ENCODE assay signal across 8 cellular contexts in the genomic region with DNA sequence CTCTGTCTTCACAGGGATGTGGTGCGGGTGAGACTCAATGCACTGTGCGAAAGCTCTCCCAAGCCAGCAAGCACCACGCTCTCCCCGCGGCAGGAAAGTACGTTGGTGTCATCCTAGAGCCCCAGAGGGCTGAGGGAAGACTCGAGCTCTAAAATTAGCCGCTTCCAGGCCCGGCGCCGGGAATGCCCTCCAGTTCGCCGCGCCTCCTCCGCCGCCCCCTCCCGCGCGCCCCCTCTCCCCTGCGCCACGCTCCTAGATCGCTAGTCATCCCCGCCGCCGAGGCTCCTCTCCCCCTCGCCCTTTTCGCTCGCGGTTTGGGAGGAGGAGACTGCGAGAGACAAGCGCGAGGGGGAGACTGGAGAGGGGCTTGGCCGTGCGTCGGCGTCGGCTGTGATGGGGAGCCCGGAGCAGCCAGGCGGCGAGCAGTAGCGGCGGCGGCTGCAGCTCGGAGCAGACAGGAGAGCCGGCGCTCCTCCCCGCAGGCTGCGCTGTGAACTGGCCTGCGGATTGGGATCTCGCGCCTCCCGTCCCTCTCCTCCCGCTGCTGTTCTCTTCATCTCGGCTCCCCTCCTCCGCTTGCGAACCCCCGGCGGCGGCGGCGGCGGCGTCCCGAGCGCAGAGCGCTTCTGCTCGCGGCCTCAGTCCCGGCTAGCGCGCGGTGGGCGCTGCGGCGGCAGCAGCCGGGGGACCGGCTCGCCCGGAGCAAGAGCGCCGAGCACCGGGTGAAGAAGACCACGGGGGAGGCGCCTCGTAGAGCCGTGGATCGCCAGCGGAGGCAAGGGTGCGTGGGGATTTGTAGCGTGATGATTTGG. TPM values are rescaled to one million over a fixed set of nuclear protein-coding genes. Genes with fewer than 3 reads are reported as not detected.
DNase-seq lines count a peak whose midpoint lies in the region; ATAC-seq and TF ChIP-seq lines count a peak whose summit lies in the region.

Gene FAT3 (plus strand): TSS at position 425 of the 812 bp plus-strand sequence. CDS start 127,295 bp downstream, outside the sequence.

- peaks cover 67% of the 10 kb centered on the region for H3K4me1 ChIP-seq in GM23338 (ENCODE audit: insufficient read depth)

- H3K27me3 Mint-ChIP-seq in GM23338 (ENCODE audit: insufficient read depth, low read depth, poor library complexity): peaks cover 23% of the 10 kb centered on the region

- peaks cover 32% of the 10 kb centered on the region for H3K36me3 Mint-ChIP-seq in GM23338 (ENCODE audit: low read depth)

- H3K27ac ChIP-seq in GM23338 (ENCODE audit: low read depth): no peak within 1 kb of the TSS

- H3K27me3 ChIP-seq in GM23338 (ENCODE audit: insufficient read depth): peaks cover 27% of the 10 kb centered on the region

- H3K9me2 ChIP-seq in GM23338 (ENCODE audit: insufficient read depth): 0 out of 2 replicates have a peak, but pooled peaks cover 3% of the 10 kb centered on the region

- peaks cover 7% of the 10 kb centered on the region; the same call in 1 of the 2 replicates for H3K36me3 ChIP-seq in GM23338 (ENCODE audit: insufficient read depth)

- H3K9me3 Mint-ChIP-seq in GM23338: peaks cover 25% of the 10 kb centered on the region

- peaks cover 63% of the 10 kb centered on the region for H3K4me1 Mint-ChIP-seq in GM23338

- DNase-seq in GM23338 (ENCODE audit: low spot score) (peak; percentile 81), RPMI7951 (ENCODE audit: low read depth) (peak; percentile 15), glomerular visceral epithelial cell (ENCODE audit: extremely low spot score) (peak; percentile 73), pons (ENCODE audit: low spot score) (peak; percentile 9)
- no peak for DNase-seq in stimulated activated naive CD8-positive, alpha-beta T cell treated with anti-CD3 and anti-CD28 coated beads, Interleukin-15, Interleukin-2, amounts not matched to agents 100 U/mL and 50 U/mL, for 24 hours

- H3K4me3 Mint-ChIP-seq in GM23338: peak within 1 kb of the TSS; percentile 93

- H2AFZ ChIP-seq in GM23338: peak within 1 kb of the TSS; percentile 77

- peak within 1 kb of the TSS; percentile 98 for H3K4me2 ChIP-seq in GM23338

- ATAC-seq in GM23338 (peak; percentile 59), GM18861 (IDR thresholded peaks at IDR 0.05; ENCODE audit: unreplicated experiment) (no peak), HG02938 (IDR thresholded peaks at IDR 0.05; ENCODE audit: unreplicated experiment) (no peak), HG03175 (IDR thresholded peaks at IDR 0.05; ENCODE audit: unreplicated experiment) (no peak)
- ATAC-seq in stimulated activated naive CD8-positive, alpha-beta T cell treated with anti-CD3 and anti-CD28 coated beads, Interleukin-15, Interleukin-2, amounts not matched to agents 100 U/mL and 50 U/mL, for 24 hours: no peak

- no peaks in the 10 kb centered on the region for H4K20me1 ChIP-seq in GM23338 (replicated peaks; ENCODE audit: insufficient read depth)

- H3K4me3 ChIP-seq in GM23338: peak within 1 kb of the TSS; percentile 90

- TF ChIP-seq CTCF in GM23338 (conservative IDR thresholded peaks at IDR 0.05; ENCODE audit: low read depth in 2 of 2): no peak

- peaks cover 62% of the 10 kb centered on the region for H3K79me2 ChIP-seq in GM23338 (replicated peaks; ENCODE audit: insufficient read depth)

- H3F3A ChIP-seq in GM23338 (replicated peaks; ENCODE audit: low read depth): peaks cover 16% of the 10 kb centered on the region; the same call in 1 of the 2 replicates

- peak within 1 kb of the TSS; percentile 86 for H3K27ac Mint-ChIP-seq in GM23338

TF ChIP-seq in GM23338, 12 proteins besides CTCF, POLR2A, EP300 and RAD21 (continues in another document):
- TF ChIP-seq CREB1 (CRISPR knock-in tag; IDR thresholded peaks at IDR 0.05; ENCODE audit: low read depth) (no peak), STAT1 (IDR thresholded peaks at IDR 0.05; ENCODE audit: unreplicated experiment) (no peak), ZNF114 (CRISPR knock-in tag; IDR thresholded peaks at IDR 0.05) (no peak), POLR2AphosphoS5 (IDR thresholded peaks at IDR 0.05; ENCODE audit: low read depth) (peak; percentile 44), REST (IDR thresholded peaks at IDR 0.05; ENCODE audit: unreplicated experiment) (peak; percentile 6), ZNF331 (CRISPR knock-in tag; IDR thresholded peaks at IDR 0.05; ENCODE audit: low read depth) (no peak), ZNF462 (CRISPR knock-in tag; IDR thresholded peaks at IDR 0.05) (no peak)

RNA-seq across cellular contexts. Expression of gene FAT3, which starts in this region (rescaled TPM):
- total RNA-seq in GM23338 (2014; rRNA removed; shearing (Covaris generic)): 64.2 and 78.0 TPM in 2 replicates
- polyA plus RNA-seq in GM23338 (2016; fragmentation: Nextera tagmentation; extraction: Ambion mirVana): 7.2 and 9.0 TPM in 2 replicates
- 0.88 and 1.3 TPM in 2 replicates for total RNA-seq in RPMI7951 (2014; rRNA removed; shearing (Covaris generic))

Comparison
In these comparisons a context has a peak if more than half of its experiments do, and no peak if none do; other contexts are left out.
1. RNA of gene FAT3 (total RNA-seq): 64.2 to 78.0 TPM in GM23338; 0.88 to 1.3 TPM in RPMI7951; every median in the first group is over 10 times any median in the second.